In the genomic region with DNA sequence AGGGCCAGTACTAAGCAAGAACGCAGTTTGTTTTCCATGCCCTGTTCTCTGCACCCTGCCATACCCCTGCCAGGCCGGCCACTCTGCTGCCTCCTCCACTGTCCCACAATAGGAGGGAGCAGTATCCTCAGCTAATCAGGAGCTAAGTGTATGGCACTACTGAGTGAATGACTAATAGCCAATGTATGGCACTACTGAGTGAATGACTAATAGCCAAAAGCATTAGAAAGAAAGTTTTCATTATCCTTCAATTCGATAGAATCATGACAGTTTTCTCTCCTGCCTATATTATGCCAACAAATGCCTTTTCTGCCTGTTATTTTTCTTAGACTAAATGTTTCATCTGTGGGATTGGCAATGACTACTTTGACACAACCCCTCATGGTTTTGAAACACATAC, we compare ENCODE assay signal across 17 cellular contexts.
DNase-seq lines count a peak whose midpoint lies in the region; ATAC-seq and TF ChIP-seq lines count a peak whose summit lies in the region.
"Had no signal": no experiment of that assay in that cellular context is flagged by ENCODE, and none has a peak within 500 bp of the region (broad histone marks: within the 10 kb centered on the region; RNA-seq: fewer than 3 reads in every experiment).

No MANE protein-coding gene starts in this region.

- no peak for TF ChIP-seq CTCF in PC-9 (conservative IDR thresholded peaks at IDR 0.05)
- no peak for TF ChIP-seq CTCF in left lung (IDR thresholded peaks at IDR 0.05)
- TF ChIP-seq CTCF in prostate gland (IDR thresholded peaks at IDR 0.05), result no peak
- TF ChIP-seq CTCF in HFFc6 (IDR thresholded peaks at IDR 0.05), result no peak

- no peak overlapping the region for H3K4me3 ChIP-seq in PC-9
- no peak overlapping the region for H3K4me3 ChIP-seq in left lung
- no peak overlapping the region for H3K4me3 ChIP-seq in prostate gland
- H3K4me3 ChIP-seq: Peyer's patch had no signal

- H3K4me2 ChIP-seq in PC-9, result peak overlapping the region; percentile 29

- POLR2A ChIA-PET in PC-9 (lab: Charles Lee; ENCODE audit: unreplicated experiment), result interaction anchor here (0.6 to 0.8 kb wide), 3 partner anchors 10 to 1014 kb away, joined by 4 to 6 read pairs (median 5); no protein-coding TSS in a partner anchor

- no peak for TF ChIP-seq POLR2A in prostate gland (IDR thresholded peaks at IDR 0.05)

- intact Hi-C loops in PC-9 (cut with micrococcal nuclease; ENCODE audit: unreplicated experiment), result loop anchor here (2.0 kb wide), 1 partner anchor 14 kb away; no protein-coding TSS in a partner anchor
- intact Hi-C loops in left lung (cut with DNase I), result no loop called here
- intact Hi-C loops in prostate gland (cut with DNase I), result no loop called here

- H3K27me3 ChIP-seq in PC-9 (ENCODE audit: insufficient read depth, low read depth), result no peaks in the 10 kb centered on the region
- no peaks in the 10 kb centered on the region for H3K27me3 ChIP-seq in left lung
- H3K27me3 ChIP-seq in prostate gland (replicated peaks; ENCODE audit: insufficient read depth), result no peaks in the 10 kb centered on the region
- H3K27me3 ChIP-seq: Peyer's patch had no signal

- no peak overlapping the region for H3K27ac Mint-ChIP-seq in HFFc6
- H3K27ac Mint-ChIP-seq: B cell; stimulated activated effector memory CD8-positive, alpha-beta T cell treated with anti-CD3 and anti-CD28 coated beads, Interleukin-12 subunit alpha, Interleukin-12 subunit beta, amount 100 ng/mL, for 72 hours; T-helper 2 cell treated with Interferon-gamma antibody and Interleukin-4, amounts not matched to agents 5 μg/mL and 100 μg/mL, for 36 hours had no signal

- no peaks in the 10 kb centered on the region for H3K9me3 Mint-ChIP-seq in HFFc6
- H3K9me3 Mint-ChIP-seq: stimulated activated effector memory CD8-positive, alpha-beta T cell treated with anti-CD3 and anti-CD28 coated beads, Interleukin-12 subunit alpha, Interleukin-12 subunit beta, amount 100 ng/mL, for 72 hours; T-helper 2 cell treated with Interferon-gamma antibody and Interleukin-4, amounts not matched to agents 5 μg/mL and 100 μg/mL, for 36 hours had no signal

- H3K4me1 Mint-ChIP-seq in HFFc6 (ENCODE audit: low read depth), result peaks cover 9% of the 10 kb centered on the region
- H3K4me1 Mint-ChIP-seq: B cell; stimulated activated effector memory CD8-positive, alpha-beta T cell treated with anti-CD3 and anti-CD28 coated beads, Interleukin-12 subunit alpha, Interleukin-12 subunit beta, amount 100 ng/mL, for 72 hours had no signal

- no peak overlapping the region for H2AFZ ChIP-seq in PC-9

- no peaks in the 10 kb centered on the region for H3K9me3 ChIP-seq in PC-9 (ENCODE audit: insufficient read depth, low read depth)
- no peaks in the 10 kb centered on the region for H3K9me3 ChIP-seq in left lung
- no peaks in the 10 kb centered on the region for H3K9me3 ChIP-seq in prostate gland
- H3K9me3 ChIP-seq: Peyer's patch had no signal

- H3K36me3 Mint-ChIP-seq in HFFc6 (ENCODE audit: low read depth), result peaks cover 21% of the 10 kb centered on the region

- no TSS peak for BruUV-seq in PC-9 (replicated peaks; lab: Mats Ljungman, UMichigan)

- H3K79me2 ChIP-seq in PC-9 (ENCODE audit: low read depth), result no peaks in the 10 kb centered on the region

- H3K27ac ChIP-seq in PC-9 (peak overlapping the region; percentile 49), left lung (no peak overlapping the region), prostate gland (no peak overlapping the region)
- H3K27ac ChIP-seq: Peyer's patch had no signal

- 97% methylated on average over 3 of the region's 3 CpGs for WGBS in prostate gland

- H3K4me1 ChIP-seq in PC-9 (replicated peaks; ENCODE audit: insufficient read depth) (peaks cover 29% of the 10 kb centered on the region), left lung (peaks cover 0 to 2% of the 10 kb centered on the region in 2 donors), prostate gland (replicated peaks) (no peaks in the 10 kb centered on the region)
- H3K4me1 ChIP-seq: Peyer's patch had no signal

- CTCF ChIA-PET in PC-9 (lab: Charles Lee), result interaction anchor here (1.5 kb wide), 1 partner anchor 123 kb away, joined by 3 read pairs; no protein-coding TSS in a partner anchor

- H3F3A ChIP-seq in PC-9 (ENCODE audit: insufficient read depth, low read depth), result peaks cover 5% of the 10 kb centered on the region; the same call in 1 of the 2 replicates

- no peaks in the 10 kb centered on the region for H4K20me1 ChIP-seq in PC-9 (ENCODE audit: insufficient read depth)

- no peaks in the 10 kb centered on the region; the same call in 1 of the 2 replicates for H3K27me3 Mint-ChIP-seq in HFFc6 (ENCODE audit: insufficient read depth)
- H3K27me3 Mint-ChIP-seq: B cell had no signal

- ATAC-seq in left lung, result peak; percentile 69
- ATAC-seq in left lobe of liver, result no peak
- ATAC-seq: stimulated activated effector memory CD8-positive, alpha-beta T cell treated with anti-CD3 and anti-CD28 coated beads, Interleukin-12 subunit alpha, Interleukin-12 subunit beta, amount 100 ng/mL, for 72 hours had no signal

- H3K9me2 ChIP-seq in PC-9 (ENCODE audit: insufficient read depth), result no peaks in the 10 kb centered on the region

- DNase-seq in Daoy (ENCODE audit: low read depth) (peak; percentile 66), PC-9 (peak; percentile 38 to 76), dedifferentiated amniotic fluid mesenchymal stem cell (ENCODE audit: extremely low spot score) (peak; percentile 26), left lung (no peak), prostate gland (ENCODE audit: low spot score) (no peak), left lobe of liver (ENCODE audit: low spot score) (no peak), HFFc6 (no peak), T1000 (lab: John Stamatoyannopoulos, UW) (no peak)
- DNase-seq: activated CD4-positive, alpha-beta T cell treated with anti-CD3 and anti-CD28 coated beads, Interleukin-2, amount 50 U/mL, for 4 hours; activated effector memory CD4-positive, alpha-beta T cell treated with Interleukin-2 at 50 U/mL for 16 hours; caudate nucleus; NCI-H1105 treated with DMSO at 0.1 percent for 48 hours; Peyer's patch; stimulated activated CD4-positive, alpha-beta T cell treated with anti-CD3 and anti-CD28 coated beads, Interleukin-1b, Interleukin-23, amount 100 ng/mL, for 48 hours had no signal

- H3K36me3 ChIP-seq in PC-9 (ENCODE audit: low read depth) (no peaks in the 10 kb centered on the region), left lung (no peaks in the 10 kb centered on the region), prostate gland (no peaks in the 10 kb centered on the region)
- H3K36me3 ChIP-seq: Peyer's patch had no signal

- no peak overlapping the region for H3K4me3 Mint-ChIP-seq in HFFc6
- H3K4me3 Mint-ChIP-seq: B cell; stimulated activated effector memory CD8-positive, alpha-beta T cell treated with anti-CD3 and anti-CD28 coated beads, Interleukin-12 subunit alpha, Interleukin-12 subunit beta, amount 100 ng/mL, for 72 hours; T-helper 2 cell treated with Interferon-gamma antibody and Interleukin-4, amounts not matched to agents 5 μg/mL and 100 μg/mL, for 36 hours had no signal

Comparison
In these comparisons a context has a peak if more than half of its experiments do, and no peak if none do; other contexts are left out.
1. DNase-seq: peak in Daoy (single experiment), PC-9 (2 of 2) and dedifferentiated amniotic fluid mesenchymal stem cell (single experiment); none in left lung (0 of 2), prostate gland (single experiment), left lobe of liver (single experiment), HFFc6 (single experiment) and T1000 (single experiment).